Comparison of ENCODE assay signal across 2 cellular contexts in genomic region chr10:114432704-114433103, GRCh38.
TF ChIP-seq lines count a peak whose summit lies in the region.

No MANE protein-coding gene starts in this region.

TF ChIP-seq in IMR-90, 13 proteins besides CTCF, POLR2A, EP300 and RAD21:
- no peak for TF ChIP-seq RFX5 (IDR thresholded peaks at IDR 0.05; ENCODE audit: low read depth, low read length)
- TF ChIP-seq CEBPB (IDR thresholded peaks at IDR 0.05; ENCODE audit: low read depth, low read length) = peak; percentile 27; the same call in 1 of the 2 replicates
- no peak for TF ChIP-seq FOS (IDR thresholded peaks at IDR 0.05; ENCODE audit: low read depth, low read length)
- TF ChIP-seq MAZ (IDR thresholded peaks at IDR 0.05; ENCODE audit: borderline replicate concordance, low read depth, low read length) = no peak
- TF ChIP-seq SMC3 (IDR thresholded peaks at IDR 0.05; ENCODE audit: low read depth, low read length) = no peak
- no peak for TF ChIP-seq ELK1 (IDR thresholded peaks at IDR 0.05; ENCODE audit: borderline replicate concordance, low read depth, low read length)
- TF ChIP-seq MXI1 (IDR thresholded peaks at IDR 0.05; ENCODE audit: borderline replicate concordance, low read depth, low read length) = no peak

TF ChIP-seq in WTC11, 78 proteins besides CTCF, POLR2A, EP300 and RAD21:
- TF ChIP-seq ZNF512 (CRISPR knock-in tag; IDR thresholded peaks at IDR 0.05; ENCODE audit: borderline replicate concordance) = no peak
- no peak for TF ChIP-seq ZNF425 (CRISPR knock-in tag; conservative IDR thresholded peaks at IDR 0.05)
- TF ChIP-seq MXD4 (CRISPR knock-in tag; IDR thresholded peaks at IDR 0.05; ENCODE audit: borderline replicate concordance) = no peak
- TF ChIP-seq, protein P1, sequence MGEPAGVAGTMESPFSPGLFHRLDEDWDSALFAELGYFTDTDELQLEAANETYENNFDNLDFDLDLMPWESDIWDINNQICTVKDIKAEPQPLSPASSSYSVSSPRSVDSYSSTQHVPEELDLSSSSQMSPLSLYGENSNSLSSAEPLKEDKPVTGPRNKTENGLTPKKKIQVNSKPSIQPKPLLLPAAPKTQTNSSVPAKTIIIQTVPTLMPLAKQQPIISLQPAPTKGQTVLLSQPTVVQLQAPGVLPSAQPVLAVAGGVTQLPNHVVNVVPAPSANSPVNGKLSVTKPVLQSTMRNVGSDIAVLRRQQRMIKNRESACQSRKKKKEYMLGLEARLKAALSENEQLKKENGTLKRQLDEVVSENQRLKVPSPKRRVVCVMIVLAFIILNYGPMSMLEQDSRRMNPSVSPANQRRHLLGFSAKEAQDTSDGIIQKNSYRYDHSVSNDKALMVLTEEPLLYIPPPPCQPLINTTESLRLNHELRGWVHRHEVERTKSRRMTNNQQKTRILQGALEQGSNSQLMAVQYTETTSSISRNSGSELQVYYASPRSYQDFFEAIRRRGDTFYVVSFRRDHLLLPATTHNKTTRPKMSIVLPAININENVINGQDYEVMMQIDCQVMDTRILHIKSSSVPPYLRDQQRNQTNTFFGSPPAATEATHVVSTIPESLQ (CRISPR knock-in tag; IDR thresholded peaks at IDR 0.05) = no peak
- TF ChIP-seq ZNF416 (CRISPR knock-in tag; IDR thresholded peaks at IDR 0.05) = no peak
- TF ChIP-seq ZNF423 (CRISPR knock-in tag; IDR thresholded peaks at IDR 0.05) = no peak
- TF ChIP-seq RORB (CRISPR knock-in tag; IDR thresholded peaks at IDR 0.05) = no peak
- TF ChIP-seq RELA (CRISPR knock-in tag; IDR thresholded peaks at IDR 0.05; ENCODE audit: borderline replicate concordance) = no peak
- TF ChIP-seq ZNF138 (CRISPR knock-in tag; conservative IDR thresholded peaks at IDR 0.05) = no peak
- TF ChIP-seq, protein P2, sequence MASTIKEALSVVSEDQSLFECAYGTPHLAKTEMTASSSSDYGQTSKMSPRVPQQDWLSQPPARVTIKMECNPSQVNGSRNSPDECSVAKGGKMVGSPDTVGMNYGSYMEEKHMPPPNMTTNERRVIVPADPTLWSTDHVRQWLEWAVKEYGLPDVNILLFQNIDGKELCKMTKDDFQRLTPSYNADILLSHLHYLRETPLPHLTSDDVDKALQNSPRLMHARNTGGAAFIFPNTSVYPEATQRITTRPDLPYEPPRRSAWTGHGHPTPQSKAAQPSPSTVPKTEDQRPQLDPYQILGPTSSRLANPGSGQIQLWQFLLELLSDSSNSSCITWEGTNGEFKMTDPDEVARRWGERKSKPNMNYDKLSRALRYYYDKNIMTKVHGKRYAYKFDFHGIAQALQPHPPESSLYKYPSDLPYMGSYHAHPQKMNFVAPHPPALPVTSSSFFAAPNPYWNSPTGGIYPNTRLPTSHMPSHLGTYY (CRISPR knock-in tag; IDR thresholded peaks at IDR 0.05) = no peak
- TF ChIP-seq, protein P3, sequence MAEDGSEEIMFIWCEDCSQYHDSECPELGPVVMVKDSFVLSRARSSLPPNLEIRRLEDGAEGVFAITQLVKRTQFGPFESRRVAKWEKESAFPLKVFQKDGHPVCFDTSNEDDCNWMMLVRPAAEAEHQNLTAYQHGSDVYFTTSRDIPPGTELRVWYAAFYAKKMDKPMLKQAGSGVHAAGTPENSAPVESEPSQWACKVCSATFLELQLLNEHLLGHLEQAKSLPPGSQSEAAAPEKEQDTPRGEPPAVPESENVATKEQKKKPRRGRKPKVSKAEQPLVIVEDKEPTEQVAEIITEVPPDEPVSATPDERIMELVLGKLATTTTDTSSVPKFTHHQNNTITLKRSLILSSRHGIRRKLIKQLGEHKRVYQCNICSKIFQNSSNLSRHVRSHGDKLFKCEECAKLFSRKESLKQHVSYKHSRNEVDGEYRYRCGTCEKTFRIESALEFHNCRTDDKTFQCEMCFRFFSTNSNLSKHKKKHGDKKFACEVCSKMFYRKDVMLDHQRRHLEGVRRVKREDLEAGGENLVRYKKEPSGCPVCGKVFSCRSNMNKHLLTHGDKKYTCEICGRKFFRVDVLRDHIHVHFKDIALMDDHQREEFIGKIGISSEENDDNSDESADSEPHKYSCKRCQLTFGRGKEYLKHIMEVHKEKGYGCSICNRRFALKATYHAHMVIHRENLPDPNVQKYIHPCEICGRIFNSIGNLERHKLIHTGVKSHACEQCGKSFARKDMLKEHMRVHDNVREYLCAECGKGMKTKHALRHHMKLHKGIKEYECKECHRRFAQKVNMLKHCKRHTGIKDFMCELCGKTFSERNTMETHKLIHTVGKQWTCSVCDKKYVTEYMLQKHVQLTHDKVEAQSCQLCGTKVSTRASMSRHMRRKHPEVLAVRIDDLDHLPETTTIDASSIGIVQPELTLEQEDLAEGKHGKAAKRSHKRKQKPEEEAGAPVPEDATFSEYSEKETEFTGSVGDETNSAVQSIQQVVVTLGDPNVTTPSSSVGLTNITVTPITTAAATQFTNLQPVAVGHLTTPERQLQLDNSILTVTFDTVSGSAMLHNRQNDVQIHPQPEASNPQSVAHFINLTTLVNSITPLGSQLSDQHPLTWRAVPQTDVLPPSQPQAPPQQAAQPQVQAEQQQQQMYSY (CRISPR knock-in tag; IDR thresholded peaks at IDR 0.05) = no peak
- TF ChIP-seq CBFB (CRISPR knock-in tag; IDR thresholded peaks at IDR 0.05; ENCODE audit: low read depth) = no peak
- TF ChIP-seq ZNF263 (CRISPR knock-in tag; IDR thresholded peaks at IDR 0.05; ENCODE audit: low read depth) = no peak
- TF ChIP-seq, protein P4, sequence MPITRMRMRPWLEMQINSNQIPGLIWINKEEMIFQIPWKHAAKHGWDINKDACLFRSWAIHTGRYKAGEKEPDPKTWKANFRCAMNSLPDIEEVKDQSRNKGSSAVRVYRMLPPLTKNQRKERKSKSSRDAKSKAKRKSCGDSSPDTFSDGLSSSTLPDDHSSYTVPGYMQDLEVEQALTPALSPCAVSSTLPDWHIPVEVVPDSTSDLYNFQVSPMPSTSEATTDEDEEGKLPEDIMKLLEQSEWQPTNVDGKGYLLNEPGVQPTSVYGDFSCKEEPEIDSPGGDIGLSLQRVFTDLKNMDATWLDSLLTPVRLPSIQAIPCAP (CRISPR knock-in tag; IDR thresholded peaks at IDR 0.05) = no peak
- no peak for TF ChIP-seq USF2 (CRISPR knock-in tag; IDR thresholded peaks at IDR 0.05)
- no peak for TF ChIP-seq STAT6 (CRISPR knock-in tag; conservative IDR thresholded peaks at IDR 0.05; ENCODE audit: low read depth)
- no peak for TF ChIP-seq OVOL2 (CRISPR knock-in tag; IDR thresholded peaks at IDR 0.05; ENCODE audit: borderline replicate concordance)
- TF ChIP-seq, protein P5, sequence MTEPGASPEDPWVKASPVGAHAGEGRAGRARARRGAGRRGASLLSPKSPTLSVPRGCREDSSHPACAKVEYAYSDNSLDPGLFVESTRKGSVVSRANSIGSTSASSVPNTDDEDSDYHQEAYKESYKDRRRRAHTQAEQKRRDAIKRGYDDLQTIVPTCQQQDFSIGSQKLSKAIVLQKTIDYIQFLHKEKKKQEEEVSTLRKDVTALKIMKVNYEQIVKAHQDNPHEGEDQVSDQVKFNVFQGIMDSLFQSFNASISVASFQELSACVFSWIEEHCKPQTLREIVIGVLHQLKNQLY (CRISPR knock-in tag; IDR thresholded peaks at IDR 0.05) = no peak
- TF ChIP-seq ZNF317 (CRISPR knock-in tag; IDR thresholded peaks at IDR 0.05; ENCODE audit: borderline replicate concordance, low read depth) = no peak
